In the genomic region with DNA sequence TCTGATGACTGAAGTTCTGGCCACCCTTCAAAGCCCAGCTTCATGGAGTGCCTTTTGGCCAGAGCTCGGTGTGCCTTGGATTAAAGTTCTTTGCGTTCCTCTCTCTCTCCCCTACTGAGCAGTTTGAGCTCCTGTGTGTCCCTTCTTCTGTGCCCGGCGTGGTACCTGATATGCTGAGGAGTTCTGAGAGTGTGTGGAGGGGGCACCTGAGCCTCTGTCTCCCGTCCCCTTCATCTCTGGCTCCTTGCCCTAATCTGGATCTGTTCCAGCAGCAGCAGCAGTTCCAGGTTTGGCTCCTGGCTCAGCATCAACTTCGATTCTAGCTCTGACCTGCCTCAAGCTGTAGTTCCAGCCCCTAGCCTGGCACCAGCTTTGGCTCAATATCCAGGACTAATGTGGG, we compare ENCODE assay signal across 15 cellular contexts. TPM values are rescaled to one million over a fixed set of nuclear protein-coding genes. Genes with fewer than 3 reads are reported as not detected.
DNase-seq lines count a peak whose midpoint lies in the region; ATAC-seq, FAIRE-seq and TF ChIP-seq lines count a peak whose summit lies in the region.
"Had no signal": no experiment of that assay in that cellular context is flagged by ENCODE, and none has a peak within 500 bp of the region (broad histone marks: within the 10 kb centered on the region; RNA-seq: fewer than 3 reads in every experiment).

No MANE protein-coding gene starts in this region.

- no peaks in the 10 kb centered on the region for H3K36me3 ChIP-seq in HEK293 (ENCODE audit: control insufficient read depth in 2 of 2, insufficient read depth in 1 of 2, low read length in 2 of 2)
- H3K36me3 ChIP-seq in esophagus squamous epithelium, result no peaks in the 10 kb centered on the region
- H3K36me3 ChIP-seq in pancreas, result no peaks in the 10 kb centered on the region
- H3K36me3 ChIP-seq: gastrocnemius medialis, tibial artery had no signal

- TF ChIP-seq POLR2A in esophagus squamous epithelium (IDR thresholded peaks at IDR 0.05), result no peak

- no peak overlapping the region for H3K4me3 Mint-ChIP-seq in activated naive CD4-positive, alpha-beta T cell treated with anti-CD3 and anti-CD28 coated beads, Interleukin-2, amount 10 ng/mL, durations not matched to agents 7 days and 5 days
- H3K4me3 Mint-ChIP-seq: activated naive CD4-positive, alpha-beta T cell treated with anti-CD3 and anti-CD28 coated beads, Interleukin-2, amount 50 U/mL, for 24 hours had no signal

- no peak for FAIRE-seq in pancreas (lab: Jason Lieb, UNC)

- H3K27me3 ChIP-seq in esophagus squamous epithelium (peaks cover 0 to 17% (median 0%) of the 10 kb centered on the region in 4 donors), pancreas (no peaks in the 10 kb centered on the region)

- no peak overlapping the region for H3K27ac Mint-ChIP-seq in activated naive CD4-positive, alpha-beta T cell treated with anti-CD3 and anti-CD28 coated beads, Interleukin-2, amount 10 ng/mL, durations not matched to agents 7 days and 5 days
- H3K27ac Mint-ChIP-seq: activated naive CD4-positive, alpha-beta T cell treated with anti-CD3 and anti-CD28 coated beads, Interleukin-2, amount 50 U/mL, for 24 hours had no signal

- ATAC-seq in pancreas, result peak in 3 of 4 donors; percentile 24 to 43 (median 38)
- ATAC-seq in stimulated activated naive CD8-positive, alpha-beta T cell treated with anti-CD3 and anti-CD28 coated beads, Interleukin-15, Interleukin-2, amounts not matched to agents 100 U/mL and 50 U/mL, for 24 hours, result no peak
- ATAC-seq in GM18870 (IDR thresholded peaks at IDR 0.05; ENCODE audit: unreplicated experiment), result no peak
- ATAC-seq: gastrocnemius medialis had no signal

- DNase-seq in NCI-H2196 treated with DMSO at 0.1 percent for 48 hours (lab: John Stamatoyannopoulos, UW; ENCODE audit: unreplicated experiment), result peak; percentile 48
- DNase-seq in esophagus squamous epithelium (lab: John Stamatoyannopoulos, UW), result no peak
- peak in 2 of 6 donors; percentile 33 to 38 for DNase-seq in pancreas
- DNase-seq in stimulated activated naive CD8-positive, alpha-beta T cell treated with anti-CD3 and anti-CD28 coated beads, Interleukin-15, Interleukin-2, amounts not matched to agents 100 U/mL and 50 U/mL, for 24 hours, result no peak
- no peak for DNase-seq in activated naive CD4-positive, alpha-beta T cell treated with anti-CD3 and anti-CD28 coated beads, Interleukin-2, amount 10 ng/mL, durations not matched to agents 7 days and 5 days
- DNase-seq in posterior vena cava (ENCODE audit: low spot score), result no peak
- DNase-seq: activated CD4-positive, alpha-beta T cell treated with anti-CD3 and anti-CD28 coated beads for 1 hour; caudate nucleus; gastrocnemius medialis; NCI-H526; T-helper 1 cell had no signal

- TF ChIP-seq CTCF in HEK293 (tag by site-specific recombination; IDR thresholded peaks at IDR 0.05) (no peak), esophagus squamous epithelium (IDR thresholded peaks at IDR 0.05) (no peak), pancreas (IDR thresholded peaks at IDR 0.05) (no peak)

- H3K27me3 Mint-ChIP-seq in activated naive CD4-positive, alpha-beta T cell treated with anti-CD3 and anti-CD28 coated beads, Interleukin-2, amount 10 ng/mL, durations not matched to agents 7 days and 5 days, result peaks cover 21% of the 10 kb centered on the region
- H3K27me3 Mint-ChIP-seq: activated naive CD4-positive, alpha-beta T cell treated with anti-CD3 and anti-CD28 coated beads, Interleukin-2, amount 50 U/mL, for 24 hours had no signal

- no peaks in the 10 kb centered on the region for H3K36me3 Mint-ChIP-seq in activated naive CD4-positive, alpha-beta T cell treated with anti-CD3 and anti-CD28 coated beads, Interleukin-2, amount 10 ng/mL, durations not matched to agents 7 days and 5 days
- H3K36me3 Mint-ChIP-seq: activated naive CD4-positive, alpha-beta T cell treated with anti-CD3 and anti-CD28 coated beads, Interleukin-2, amount 50 U/mL, for 24 hours had no signal

- H3K9me3 Mint-ChIP-seq in activated naive CD4-positive, alpha-beta T cell treated with anti-CD3 and anti-CD28 coated beads, Interleukin-2, amount 10 ng/mL, durations not matched to agents 7 days and 5 days, result no peaks in the 10 kb centered on the region
- H3K9me3 Mint-ChIP-seq: activated naive CD4-positive, alpha-beta T cell treated with anti-CD3 and anti-CD28 coated beads, Interleukin-2, amount 50 U/mL, for 24 hours had no signal

- POLR2A ChIA-PET in HEK293 (lab: Yijun Ruan, JAX), result interaction anchor here (0.5 to 1.0 kb wide), 2 partner anchors 113 to 119 kb away, joined by 3 read pairs; a partner anchor contains a TSS

- H3K9me3 ChIP-seq in HEK293 (ENCODE audit: control insufficient read depth, insufficient read depth, low read depth, low read length), result no peaks in the 10 kb centered on the region
- H3K9me3 ChIP-seq in esophagus squamous epithelium, result no peaks in the 10 kb centered on the region
- H3K9me3 ChIP-seq in pancreas, result no peaks in the 10 kb centered on the region
- H3K9me3 ChIP-seq: gastrocnemius medialis, tibial artery had no signal

- intact Hi-C loops in esophagus squamous epithelium (cut with DNase I), result no loop called here
- intact Hi-C loops in pancreas (cut with DNase I), result loop anchor here in 1 of 3 donors (5.0 kb wide), 1 partner anchor 45 kb away; no protein-coding TSS in a partner anchor
- intact Hi-C loops in posterior vena cava (cut with DNase I), result loop anchor here in 1 of 2 donors (10.0 kb wide), 1 partner anchor 1338 kb away; no protein-coding TSS in a partner anchor

- CTCF ChIA-PET in HEK293 (lab: Yijun Ruan, JAX), result interaction anchor here (0.6 to 4.4 kb wide), 4 partner anchors 25 to 388 kb away, joined by 3 to 26 read pairs (median 7); a partner anchor contains a TSS
- CTCF ChIA-PET in activated naive CD4-positive, alpha-beta T cell treated with anti-CD3 and anti-CD28 coated beads, Interleukin-2, amount 10 ng/mL, durations not matched to agents 7 days and 5 days (lab: Charles Lee), result interaction anchor here (1.1 kb wide), 1 partner anchor 47 kb away, joined by 4 read pairs; no protein-coding TSS in a partner anchor

- 45 to 74% methylated on average over 6 of the region's 6 CpGs for WGBS in esophagus squamous epithelium, 2 donors
- WGBS in pancreas, 2 donors, result 36 to 42% methylated on average over 6 of the region's 6 CpGs

- no peaks in the 10 kb centered on the region for H3K4me1 Mint-ChIP-seq in activated naive CD4-positive, alpha-beta T cell treated with anti-CD3 and anti-CD28 coated beads, Interleukin-2, amount 10 ng/mL, durations not matched to agents 7 days and 5 days
- H3K4me1 Mint-ChIP-seq: activated naive CD4-positive, alpha-beta T cell treated with anti-CD3 and anti-CD28 coated beads, Interleukin-2, amount 50 U/mL, for 24 hours had no signal

- H3K4me1 ChIP-seq in HEK293 (ENCODE audit: control insufficient read depth, insufficient read depth, low read length), result no peaks in the 10 kb centered on the region
- peaks cover 19 to 51% (median 25%) of the 10 kb centered on the region in 3 donors for H3K4me1 ChIP-seq in esophagus squamous epithelium
- no peaks in the 10 kb centered on the region for H3K4me1 ChIP-seq in pancreas
- H3K4me1 ChIP-seq: gastrocnemius medialis had no signal

- H3K27ac ChIP-seq in HEK293 (ENCODE audit: extremely low read depth, low read depth, low read length) (no peak overlapping the region), esophagus squamous epithelium (peak overlapping the region; percentile 38 to 75 (median 56)), pancreas (no peak overlapping the region)
- H3K27ac ChIP-seq: gastrocnemius medialis, tibial artery had no signal

- H3K4me3 ChIP-seq in HEK293 (ENCODE audit: low read depth, low read length) (no peak overlapping the region), esophagus squamous epithelium (no peak overlapping the region), pancreas (no peak overlapping the region)
- H3K4me3 ChIP-seq: gastrocnemius medialis, tibial artery had no signal

TF ChIP-seq in HEK293, 187 proteins besides CTCF, POLR2A, EP300 and RAD21:
- TF ChIP-seq ZNF768 (tag by site-specific recombination; IDR thresholded peaks at IDR 0.05) (no peak), ZNF558 (tag by site-specific recombination; IDR thresholded peaks at IDR 0.05) (no peak), ZFP3 (tag by site-specific recombination; IDR thresholded peaks at IDR 0.05; ENCODE audit: low read depth) (no peak), ZIC2 (tag by site-specific recombination; IDR thresholded peaks at IDR 0.05) (0 out of 2 replicates have a peak, but pooled peaks have one; percentile 6), ZNF223 (tag by site-specific recombination; IDR thresholded peaks at IDR 0.05) (no peak), ZNF10 (tag by site-specific recombination; IDR thresholded peaks at IDR 0.05) (no peak), ZBTB17 (tag by site-specific recombination; IDR thresholded peaks at IDR 0.05) (0 out of 2 replicates have a peak, but pooled peaks have one; percentile 8)
- TF ChIP-seq, protein P1, sequence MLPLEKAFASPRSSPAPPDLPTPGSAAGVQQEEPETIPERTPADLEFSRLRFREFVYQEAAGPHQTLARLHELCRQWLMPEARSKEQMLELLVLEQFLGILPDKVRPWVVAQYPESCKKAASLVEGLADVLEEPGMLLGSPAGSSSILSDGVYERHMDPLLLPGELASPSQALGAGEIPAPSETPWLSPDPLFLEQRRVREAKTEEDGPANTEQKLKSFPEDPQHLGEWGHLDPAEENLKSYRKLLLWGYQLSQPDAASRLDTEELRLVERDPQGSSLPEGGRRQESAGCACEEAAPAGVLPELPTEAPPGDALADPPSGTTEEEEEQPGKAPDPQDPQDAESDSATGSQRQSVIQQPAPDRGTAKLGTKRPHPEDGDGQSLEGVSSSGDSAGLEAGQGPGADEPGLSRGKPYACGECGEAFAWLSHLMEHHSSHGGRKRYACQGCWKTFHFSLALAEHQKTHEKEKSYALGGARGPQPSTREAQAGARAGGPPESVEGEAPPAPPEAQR (tag by site-specific recombination; IDR thresholded peaks at IDR 0.05), result no peak

RNA-seq across cellular contexts. Expression of a gene that starts 25.1 kb away (rescaled TPM):
- total RNA-seq in esophagus squamous epithelium (10 to 100 TPM; 15.4 to 27.6 (median 24.8) TPM), pancreas (10 to 100 TPM in 2 of 6 donors, 1 to 10 TPM in 4; 3.4 to 17.9 (median 7.2) TPM), posterior vena cava (under 1 TPM; 0.14 to 0.51 TPM)
- 1 to 10 TPM; 1.4 to 3.0 TPM for polyA plus RNA-seq in pancreas

RNA-seq across cellular contexts. Expression of a gene that starts 28.1 kb away (rescaled TPM):
- total RNA-seq in esophagus squamous epithelium (10 to 100 TPM; 20.4 to 49.1 (median 30.8) TPM), pancreas (1 to 10 TPM in 1 of 6 donors, under 1 TPM in 4, not detected in 1; 0.16 to 1.0 (median 0.34) TPM), posterior vena cava (1 to 10 TPM in 1 of 2 donors, under 1 TPM in 1; 0.69 to 1.4 TPM)
- polyA plus RNA-seq in pancreas, result under 1 TPM; 0.68 to 0.96 TPM

RNA-seq across cellular contexts. Expression of a gene that starts 43.5 kb away (rescaled TPM):
- total RNA-seq in esophagus squamous epithelium (10 to 100 TPM; 13.2 to 20.8 (median 16.8) TPM), pancreas (10 to 100 TPM in 5 of 6 donors, 1 to 10 TPM in 1; 9.9 to 14.5 (median 12.1) TPM), posterior vena cava (10 to 100 TPM; 15.1 to 15.8 TPM)
- polyA plus RNA-seq in pancreas, result 10 to 100 TPM; 14.3 to 17.7 TPM

Comparison
In these comparisons a context has a peak if more than half of its experiments do, and no peak if none do; other contexts are left out.
1. H3K27ac ChIP-seq: peak in esophagus squamous epithelium (4 of 4); none in HEK293 (single experiment) and pancreas (0 of 4).
2. ATAC-seq: peak in pancreas (3 of 4); none in stimulated activated naive CD8-positive, alpha-beta T cell treated with anti-CD3 and anti-CD28 coated beads, Interleukin-15, Interleukin-2, amounts not matched to agents 100 U/mL and 50 U/mL, for 24 hours (single experiment) and GM18870 (single experiment).
3. RNA of a gene that starts 28.1 kb away (total RNA-seq): 20.4 to 49.1 TPM in esophagus squamous epithelium; 0.69 to 1.4 TPM in posterior vena cava and 0.16 to 1.0 TPM in pancreas; every median in the first group is over 4 times any median in the second.